Comparison of ENCODE assay signal across 16 cellular contexts in genomic region chr6:110075406-110075805, GRCh38.
"Had no signal": no experiment of that assay in that cellular context is flagged by ENCODE, and none has a peak within 500 bp of the region (broad histone marks: within the 10 kb centered on the region; RNA-seq: fewer than 3 reads in every experiment).

No MANE protein-coding gene starts in this region.

- H3K27me3 Mint-ChIP-seq: activated naive CD8-positive, alpha-beta T cell had no signal

- H3K36me3 ChIP-seq: esophagus muscularis mucosa, left ventricle myocardium inferior, thyroid gland had no signal

- H3K27ac ChIP-seq: body of pancreas, esophagus muscularis mucosa, left ventricle myocardium inferior, thyroid gland had no signal

- H3K36me3 Mint-ChIP-seq: activated naive CD8-positive, alpha-beta T cell had no signal

- H3K27me3 ChIP-seq: body of pancreas, thyroid gland had no signal

- H3K9me3 Mint-ChIP-seq: neural crest cell had no signal

- DNase-seq: activated CD4-positive, alpha-beta T cell treated with anti-CD3 and anti-CD28 coated beads, Interleukin-2, amount 50 U/mL, for 48 hours; activated gamma-delta T cell treated with Interleukin-2 at 50 U/mL for 16 hours; amniotic stem cell; body of pancreas; cerebellar nuclear complex; effector CD4-positive, alpha-beta T cell; foreskin fibroblast; hippocampal formation; islet precursor cell; left ventricle myocardium inferior; stimulated activated CD4-positive, alpha-beta T cell treated with anti-CD3 and anti-CD28 coated beads, Interleukin-2, amount 100 ng/mL, for 24 hours; stimulated activated naive CD4-positive, alpha-beta T cell treated with Interleukin-2 at 50 U/mL for 16 hours; thyroid gland had no signal

- H3K4me3 Mint-ChIP-seq: activated naive CD8-positive, alpha-beta T cell; neural crest cell had no signal

- H3K4me1 ChIP-seq: body of pancreas, left ventricle myocardium inferior, thyroid gland had no signal

- H3K4me1 Mint-ChIP-seq: neural crest cell had no signal

- H3K27ac Mint-ChIP-seq: activated naive CD8-positive, alpha-beta T cell had no signal

- H3K4me3 ChIP-seq: body of pancreas, esophagus muscularis mucosa, left ventricle myocardium inferior, thyroid gland had no signal

- H3K9me3 ChIP-seq: body of pancreas, esophagus muscularis mucosa, left ventricle myocardium inferior, thyroid gland had no signal
